In the genomic region with DNA sequence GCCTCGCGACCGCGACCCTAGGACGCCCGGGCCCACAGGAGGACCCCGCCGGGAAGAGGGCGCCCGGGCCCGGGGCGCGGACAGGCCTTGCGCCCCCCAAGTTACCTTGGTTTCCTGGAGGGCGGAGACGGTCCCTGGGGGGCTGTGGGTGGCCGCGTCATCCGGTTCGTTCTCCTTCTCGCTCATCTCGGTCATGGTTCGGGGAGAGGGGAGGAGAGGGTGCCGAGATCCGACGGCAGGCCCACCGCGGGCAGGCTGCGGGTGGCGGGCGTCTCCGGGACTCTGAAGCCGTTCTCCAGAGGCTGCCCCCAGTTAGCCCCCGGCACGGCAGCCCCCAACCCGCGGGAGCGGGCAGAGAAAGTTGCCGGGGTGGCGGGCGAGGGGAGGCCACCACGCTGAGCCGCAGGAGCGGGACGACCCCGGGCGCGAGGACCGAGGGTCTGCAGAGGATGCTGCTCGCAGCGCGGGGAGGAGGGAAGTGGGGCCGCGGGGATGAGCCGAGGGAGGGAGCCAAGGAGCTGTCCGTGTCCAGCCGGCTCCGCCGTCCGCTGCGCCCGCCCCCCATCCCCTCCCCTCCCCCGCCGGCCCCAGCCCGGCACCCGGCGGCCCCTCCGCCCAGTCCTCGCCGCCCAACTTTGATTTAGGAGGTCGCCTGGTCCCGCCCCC, we compare ENCODE assay signal across 8 cellular contexts. TPM values are rescaled to one million over a fixed set of nuclear protein-coding genes. Genes with fewer than 3 reads are reported as not detected.
A peak's percentile ranks its signal among the peaks of the same experiment; 100 is the strongest.
DNase-seq lines count a peak whose midpoint lies in the region; ATAC-seq lines count a peak whose summit lies in the region.

A gene with protein sequence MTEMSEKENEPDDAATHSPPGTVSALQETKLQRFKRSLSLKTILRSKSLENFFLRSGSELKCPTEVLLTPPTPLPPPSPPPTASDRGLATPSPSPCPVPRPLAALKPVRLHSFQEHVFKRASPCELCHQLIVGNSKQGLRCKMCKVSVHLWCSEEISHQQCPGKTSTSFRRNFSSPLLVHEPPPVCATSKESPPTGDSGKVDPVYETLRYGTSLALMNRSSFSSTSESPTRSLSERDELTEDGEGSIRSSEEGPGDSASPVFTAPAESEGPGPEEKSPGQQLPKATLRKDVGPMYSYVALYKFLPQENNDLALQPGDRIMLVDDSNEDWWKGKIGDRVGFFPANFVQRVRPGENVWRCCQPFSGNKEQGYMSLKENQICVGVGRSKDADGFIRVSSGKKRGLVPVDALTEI (minus strand): TSS at position 638 of the 666 bp plus-strand sequence. CDS start 443 bp downstream, at position 195.

- peak within 1 kb of the TSS; percentile 83 to 85 for H3K4me3 Mint-ChIP-seq in stimulated activated naive B cell treated with anti-CD40 and anti-IgM and Interleukin-4, amounts not matched to agents 10 μg/mL and 1 μg/mL and 100 μg/mL, for 72 hours

- H3K4me1 Mint-ChIP-seq in stimulated activated naive B cell treated with anti-CD40 and anti-IgM and Interleukin-4, amounts not matched to agents 10 μg/mL and 1 μg/mL and 100 μg/mL, for 72 hours: peaks cover 19 to 20% of the 10 kb centered on the region in 2 donors

- H3K36me3 Mint-ChIP-seq in stimulated activated naive B cell treated with anti-CD40 and anti-IgM and Interleukin-4, amounts not matched to agents 10 μg/mL and 1 μg/mL and 100 μg/mL, for 72 hours: no peaks in the 10 kb centered on the region

- peak within 1 kb of the TSS; percentile 81 for H3K27ac Mint-ChIP-seq in stimulated activated naive B cell treated with anti-CD40 and anti-IgM and Interleukin-4, amounts not matched to agents 10 μg/mL and 1 μg/mL and 100 μg/mL, for 72 hours

- H3K9me3 ChIP-seq in adipocyte (ENCODE audit: control insufficient read depth, low read length) (no peaks in the 10 kb centered on the region), iPS-18a (ENCODE audit: control insufficient read depth, low read depth, low read length) (no peaks in the 10 kb centered on the region)

- no peaks in the 10 kb centered on the region for H3K36me3 ChIP-seq in adipocyte (ENCODE audit: control insufficient read depth, insufficient read depth, low read length, severe bottlenecking)
- no peaks in the 10 kb centered on the region for H3K36me3 ChIP-seq in iPS-18a (ENCODE audit: control insufficient read depth, low read depth, low read length)

- peaks cover 53 to 72% of the 10 kb centered on the region in 2 donors for H3K27me3 Mint-ChIP-seq in stimulated activated naive B cell treated with anti-CD40 and anti-IgM and Interleukin-4, amounts not matched to agents 10 μg/mL and 1 μg/mL and 100 μg/mL, for 72 hours

- no peaks in the 10 kb centered on the region for H3K9me3 Mint-ChIP-seq in stimulated activated naive B cell treated with anti-CD40 and anti-IgM and Interleukin-4, amounts not matched to agents 10 μg/mL and 1 μg/mL and 100 μg/mL, for 72 hours

- no peak within 1 kb of the TSS for H3K27ac ChIP-seq in iPS-18a (ENCODE audit: low read length)

- H3K27me3 ChIP-seq in adipocyte (replicated peaks; ENCODE audit: control insufficient read depth, insufficient read depth, low read length) (peaks cover 8% of the 10 kb centered on the region), iPS-18a (ENCODE audit: control insufficient read depth, insufficient read depth, low read length) (peaks cover 38% of the 10 kb centered on the region)

- H3K9ac ChIP-seq in adipocyte (ENCODE audit: low read length) (no peak within 1 kb of the TSS), iPS-18a (ENCODE audit: low read length) (no peak within 1 kb of the TSS)

- peak; percentile 44 for DNase-seq in NCI-H2227 (lab: John Stamatoyannopoulos, UW; ENCODE audit: unreplicated experiment)
- DNase-seq in NCI-H2227 treated with DMSO at 0.1 percent for 48 hours (lab: John Stamatoyannopoulos, UW): no peak
- no peak for DNase-seq in adipocyte (ENCODE audit: low read depth)
- DNase-seq in stimulated activated naive B cell treated with anti-CD40 and anti-IgM and Interleukin-4, amounts not matched to agents 10 μg/mL and 1 μg/mL and 100 μg/mL, for 72 hours: no peak
- no peak for DNase-seq in NOMO-1 (lab: John Stamatoyannopoulos, UW; ENCODE audit: unreplicated experiment in 2 of 2)
- DNase-seq in left lobe of liver (ENCODE audit: low spot score): no peak

- H3K4me3 ChIP-seq in adipocyte (ENCODE audit: low read length): peak within 1 kb of the TSS; percentile 64
- peak within 1 kb of the TSS; percentile 56 for H3K4me3 ChIP-seq in iPS-18a (ENCODE audit: low read length)

- H3K4me1 ChIP-seq in adipocyte (ENCODE audit: control insufficient read depth, insufficient read depth, low read length) (peaks cover 9% of the 10 kb centered on the region), iPS-18a (ENCODE audit: control insufficient read depth, low read depth, low read length) (peaks cover 14% of the 10 kb centered on the region)

- ATAC-seq in stimulated activated naive B cell treated with anti-CD40 and anti-IgM and Interleukin-4, amounts not matched to agents 10 μg/mL and 1 μg/mL and 100 μg/mL, for 72 hours (replicated peaks): peak; percentile 72 to 73
- ATAC-seq in HG03521 (IDR thresholded peaks at IDR 0.05; ENCODE audit: unreplicated experiment) (no peak), left lobe of liver (no peak)

RNA-seq across cellular contexts. Expression of the gene that starts here (rescaled TPM):
- not detected for total RNA-seq in left lobe of liver

Comparison
In these comparisons a context has a peak if more than half of its experiments do, and no peak if none do; other contexts are left out.
1. ATAC-seq: peak in stimulated activated naive B cell treated with anti-CD40 and anti-IgM and Interleukin-4, amounts not matched to agents 10 μg/mL and 1 μg/mL and 100 μg/mL, for 72 hours (2 of 2); none in HG03521 (single experiment) and left lobe of liver (single experiment).